Comparison of ENCODE assay signal across 18 cellular contexts in genomic region chr5:157303023-157303422, GRCh38. TPM values are rescaled to one million over a fixed set of nuclear protein-coding genes. Genes with fewer than 3 reads are reported as not detected.
DNase-seq lines count a peak whose midpoint lies in the region; ATAC-seq and TF ChIP-seq lines count a peak whose summit lies in the region.
"Had no signal": no experiment of that assay in that cellular context is flagged by ENCODE, and none has a peak within 500 bp of the region (broad histone marks: within the 10 kb centered on the region; RNA-seq: fewer than 3 reads in every experiment).

No MANE protein-coding gene starts in this region.

- H3K9me3 Mint-ChIP-seq in activated T-cell treated with anti-CD3 and anti-CD28 coated beads, Interleukin-2, amount 50 U/mL, for 72 hours: no peaks in the 10 kb centered on the region
- H3K9me3 Mint-ChIP-seq in IgD-negative memory B cell: no peaks in the 10 kb centered on the region
- H3K9me3 Mint-ChIP-seq in activated naive CD8-positive, alpha-beta T cell treated with anti-CD3 and anti-CD28 coated beads, Interleukin-2, amount 50 U/mL, for 24 hours: no peaks in the 10 kb centered on the region
- no peaks in the 10 kb centered on the region for H3K9me3 Mint-ChIP-seq in osteocyte (ENCODE audit: unreplicated experiment)

- H3K27me3 Mint-ChIP-seq in activated T-cell treated with anti-CD3 and anti-CD28 coated beads, Interleukin-2, amount 50 U/mL, for 72 hours (ENCODE audit: low read depth): no peaks in the 10 kb centered on the region
- H3K27me3 Mint-ChIP-seq in IgD-negative memory B cell: no peaks in the 10 kb centered on the region
- no peaks in the 10 kb centered on the region for H3K27me3 Mint-ChIP-seq in activated naive CD8-positive, alpha-beta T cell treated with anti-CD3 and anti-CD28 coated beads, Interleukin-2, amount 50 U/mL, for 24 hours
- H3K27me3 Mint-ChIP-seq in osteocyte (ENCODE audit: unreplicated experiment): no peaks in the 10 kb centered on the region

- H3K27ac Mint-ChIP-seq in activated T-cell treated with anti-CD3 and anti-CD28 coated beads, Interleukin-2, amount 50 U/mL, for 72 hours: peak overlapping the region; percentile 70
- H3K27ac Mint-ChIP-seq in IgD-negative memory B cell: peak overlapping the region; percentile 59 to 80 (median 59)
- H3K27ac Mint-ChIP-seq in activated naive CD8-positive, alpha-beta T cell treated with anti-CD3 and anti-CD28 coated beads, Interleukin-2, amount 50 U/mL, for 24 hours: peak overlapping the region; percentile 67
- H3K27ac Mint-ChIP-seq in osteocyte (ENCODE audit: unreplicated experiment): no peak overlapping the region

- H3K36me3 Mint-ChIP-seq in activated T-cell treated with anti-CD3 and anti-CD28 coated beads, Interleukin-2, amount 50 U/mL, for 72 hours (ENCODE audit: insufficient read depth in 2 of 2): peaks cover 20 to 31% of the 10 kb centered on the region in 2 donors
- H3K36me3 Mint-ChIP-seq in IgD-negative memory B cell (peaks cover 9% of the 10 kb centered on the region), osteocyte (ENCODE audit: unreplicated experiment) (peaks cover 6% of the 10 kb centered on the region)
- H3K36me3 Mint-ChIP-seq in activated naive CD8-positive, alpha-beta T cell treated with anti-CD3 and anti-CD28 coated beads, Interleukin-2, amount 50 U/mL, for 24 hours (ENCODE audit: low read depth): peaks cover 56% of the 10 kb centered on the region

- H3K4me3 Mint-ChIP-seq in activated T-cell treated with anti-CD3 and anti-CD28 coated beads, Interleukin-2, amount 50 U/mL, for 72 hours: no peak overlapping the region
- H3K4me3 Mint-ChIP-seq in IgD-negative memory B cell (no peak overlapping the region), osteocyte (ENCODE audit: unreplicated experiment) (no peak overlapping the region)
- H3K4me3 Mint-ChIP-seq in activated naive CD8-positive, alpha-beta T cell treated with anti-CD3 and anti-CD28 coated beads, Interleukin-2, amount 50 U/mL, for 24 hours: no peak overlapping the region

- TF ChIP-seq CTCF in osteocyte (IDR thresholded peaks at IDR 0.05): no peak

- ATAC-seq in activated T-cell treated with anti-CD3 and anti-CD28 coated beads, Interleukin-2, amount 50 U/mL, for 72 hours (replicated peaks in 1 of 2): no peak
- ATAC-seq in activated naive CD8-positive, alpha-beta T cell treated with anti-CD3 and anti-CD28 coated beads, Interleukin-2, amount 50 U/mL, for 24 hours: no peak
- ATAC-seq: foreskin keratinocyte, left colon had no signal

- H3K4me1 Mint-ChIP-seq in activated T-cell treated with anti-CD3 and anti-CD28 coated beads, Interleukin-2, amount 50 U/mL, for 72 hours (ENCODE audit: low read depth): peaks cover 64% of the 10 kb centered on the region
- H3K4me1 Mint-ChIP-seq in IgD-negative memory B cell (peaks cover 11 to 24% (median 19%) of the 10 kb centered on the region in 3 donors), osteocyte (ENCODE audit: unreplicated experiment) (no peaks in the 10 kb centered on the region)
- H3K4me1 Mint-ChIP-seq in activated naive CD8-positive, alpha-beta T cell treated with anti-CD3 and anti-CD28 coated beads, Interleukin-2, amount 50 U/mL, for 24 hours: peaks cover 53% of the 10 kb centered on the region

- DNase-seq in activated T-cell treated with anti-CD3 and anti-CD28 coated beads, Interleukin-2, amount 50 U/mL, for 72 hours: no peak
- DNase-seq in activated T-cell treated with anti-CD3 and anti-CD28 coated beads, Interleukin-2, amount 50 U/mL, for 1 hour: no peak
- no peak for DNase-seq in activated naive CD8-positive, alpha-beta T cell treated with anti-CD3 and anti-CD28 coated beads, Interleukin-2, amount 50 U/mL, for 24 hours
- DNase-seq in osteocyte (ENCODE audit: extremely low spot score, unreplicated experiment): peak; percentile 27
- DNase-seq in 8988T: no peak
- DNase-seq in activated CD4-positive, CD25-positive, alpha-beta regulatory T cell (lab: John Stamatoyannopoulos, UW): no peak
- DNase-seq in NCI-H2196 treated with DMSO at 0.1 percent for 48 hours (lab: John Stamatoyannopoulos, UW; ENCODE audit: unreplicated experiment): no peak
- DNase-seq: amniotic stem cell, foreskin keratinocyte, KG1, left colon, mesenchymal stem cell, NCI-H2171, NCI-H526 treated with DMSO at 0.1 percent for 48 hours, retina, uterus, WERI-Rb-1 had no signal

RNA-seq across cellular contexts. Expression of gene CYFIP2, which starts 37.1 kb away (rescaled TPM):
- total RNA-seq in activated T-cell treated with anti-CD3 and anti-CD28 coated beads, Interleukin-2, amount 50 U/mL, for 72 hours: 100 to 1,000 TPM; 235 to 288 TPM
- 366 TPM for polyA plus RNA-seq in IgD-negative memory B cell
- total RNA-seq in osteocyte: 26.4 and 33.4 TPM in 2 replicates
